ENCODE assay signal across 8 cellular contexts in the genomic region with DNA sequence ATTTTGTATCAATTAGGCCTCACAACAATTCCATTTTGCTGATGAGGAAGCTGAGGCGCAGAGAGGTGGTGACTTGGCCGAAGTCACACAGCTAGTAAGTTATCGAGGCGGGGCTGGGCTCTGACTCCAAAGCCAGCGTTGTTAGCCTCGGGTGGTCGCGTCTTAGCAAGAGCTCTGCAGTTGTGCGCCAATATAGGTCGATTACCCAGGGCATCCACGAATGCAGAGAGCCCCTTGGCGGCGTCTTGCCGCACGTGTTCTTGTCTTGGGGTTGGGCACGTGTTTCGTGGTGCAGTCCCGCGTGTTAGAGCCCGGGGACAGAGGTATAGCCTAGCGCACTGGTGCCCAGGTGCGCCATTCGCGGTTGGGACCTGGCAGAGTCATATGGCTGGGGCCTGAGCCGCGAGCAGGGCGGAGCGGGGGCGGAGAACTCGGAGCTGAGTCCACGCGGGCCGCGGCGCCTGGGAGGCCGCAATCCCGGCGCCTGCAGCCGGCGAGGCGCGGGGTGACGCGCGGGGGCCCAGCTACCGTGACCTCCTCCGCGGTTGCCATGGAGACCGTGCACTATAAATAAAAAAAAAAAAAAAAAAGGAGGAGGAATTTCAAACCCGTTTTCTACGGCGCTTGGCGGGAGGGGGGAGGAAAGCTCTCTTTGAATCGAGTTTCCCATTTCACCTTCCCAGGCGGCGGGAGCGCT.
DNase-seq lines count a peak whose midpoint lies in the region; ATAC-seq, FAIRE-seq and TF ChIP-seq lines count a peak whose summit lies in the region.

No MANE protein-coding gene starts in this region.

- WGBS in urinary bladder, result 11% methylated on average over 57 of the region's 57 CpGs

- POLR2A ChIA-PET in AG04449 (lab: Yijun Ruan, JAX) (interaction anchor here (0.5 to 3.3 kb wide), 7 partner anchors 9 to 150 kb away, joined by 3 to 13 read pairs (median 5); no protein-coding TSS in a partner anchor), OCI-LY7 (lab: Charles Lee) (interaction anchor here (0.7 to 1.0 kb wide), 6 partner anchors 10 to 202 kb away, joined by 3 to 4 read pairs (median 3); a partner anchor contains a TSS)

- no peaks in the 10 kb centered on the region for H3K79me2 ChIP-seq in OCI-LY7 (ENCODE audit: insufficient read depth, low read depth, low read length)

- CTCF ChIA-PET in AG04449 (lab: Yijun Ruan, JAX), result interaction anchor here (0.9 to 7.2 kb wide), 14 partner anchors 10 to 83 kb away, joined by 3 to 59 read pairs (median 5); no protein-coding TSS in a partner anchor
- CTCF ChIA-PET in OCI-LY7 (lab: Charles Lee; ENCODE audit: unreplicated experiment), result interaction anchor here (1.3 to 1.5 kb wide), 2 partner anchors 26 to 55 kb away, joined by 3 to 4 read pairs; no protein-coding TSS in a partner anchor

- intact Hi-C loops in OCI-LY7 (cut with micrococcal nuclease; ENCODE audit: unreplicated experiment), result no loop called here

- H3K4me2 ChIP-seq in OCI-LY7 (ENCODE audit: low read length), result peak overlapping the region; percentile 84

- no TSS peak for BruUV-seq in OCI-LY7 (replicated peaks; lab: Mats Ljungman, UMichigan)

- H3K27ac ChIP-seq in OCI-LY7 (ENCODE audit: low read depth, low read length, poor library complexity, severe bottlenecking) (peak overlapping the region; percentile 23), urinary bladder (ENCODE audit: low read depth) (no peak overlapping the region)

- H3K4me3 ChIP-seq in AG04449 (ENCODE audit: low read depth, low read length), result peak overlapping the region; percentile 59
- peak overlapping the region; percentile 69 for H3K4me3 ChIP-seq in OCI-LY7 (ENCODE audit: low read depth, low read length, poor library complexity, severe bottlenecking)
- peak overlapping the region; percentile 47 for H3K4me3 ChIP-seq in urinary bladder (ENCODE audit: low read depth, low read length)

- H2AFZ ChIP-seq in OCI-LY7 (ENCODE audit: low read length), result peak overlapping the region; percentile 81

- DNase-seq in AG04449 (ENCODE audit: low read depth, low spot score), result no peak
- peak; percentile 85 for DNase-seq in GM20000 (ENCODE audit: low spot score)
- peak; percentile 63 for DNase-seq in OCI-LY7 (ENCODE audit: low spot score)
- peak; percentile 80 for DNase-seq in activated gamma-delta T cell (lab: John Stamatoyannopoulos, UW)
- DNase-seq in frontal cortex (ENCODE audit: low spot score in 2 of 2), result peak; percentile 79 to 81
- DNase-seq in omental fat pad (ENCODE audit: low spot score), result no peak

- H3K9me3 ChIP-seq in OCI-LY7 (ENCODE audit: low read length), result no peaks in the 10 kb centered on the region

- H3K4me1 ChIP-seq in OCI-LY7 (ENCODE audit: insufficient read depth, low read length, poor library complexity, severe bottlenecking) (peaks cover 56% of the 10 kb centered on the region), urinary bladder (ENCODE audit: insufficient read depth) (peaks cover 8% of the 10 kb centered on the region)

- H3K36me3 ChIP-seq in OCI-LY7 (ENCODE audit: insufficient read depth, low read length), result no peaks in the 10 kb centered on the region
- H3K36me3 ChIP-seq in urinary bladder (ENCODE audit: insufficient read depth), result no peaks in the 10 kb centered on the region

- peak; percentile 25 for ATAC-seq in omental fat pad (ENCODE audit: low FRiP score)
- ATAC-seq in GM18909 (IDR thresholded peaks at IDR 0.05; ENCODE audit: poor library complexity, unreplicated experiment), result no peak

- TF ChIP-seq CTCF in AG04449 (IDR thresholded peaks at IDR 0.05; ENCODE audit: insufficient read depth, low read length, missing control alignments) (no peak), GM20000 (IDR thresholded peaks at IDR 0.05; ENCODE audit: extremely low read depth, missing control alignments) (no peak), OCI-LY7 (conservative IDR thresholded peaks at IDR 0.05; ENCODE audit: low read length) (no peak), omental fat pad (IDR thresholded peaks at IDR 0.05) (no peak)

- no peaks in the 10 kb centered on the region for H4K20me1 ChIP-seq in OCI-LY7 (ENCODE audit: insufficient read depth, low read length)

- H3K9me2 ChIP-seq in OCI-LY7 (ENCODE audit: insufficient read depth, low read length), result no peaks in the 10 kb centered on the region

- no peak for FAIRE-seq in frontal cortex (lab: Jason Lieb, UNC)

Comparison
In these comparisons a context has a peak if more than half of its experiments do, and no peak if none do; other contexts are left out.
1. DNase-seq: peak in GM20000 (single experiment), OCI-LY7 (single experiment), activated gamma-delta T cell (single experiment) and frontal cortex (2 of 2); none in AG04449 (single experiment) and omental fat pad (single experiment).
2. Peak in every context shown above with its lines, with median percentiles within 50 percentile points of each other: H3K4me3 ChIP-seq.